ENCODE assay signal across 8 cellular contexts in genomic region chr18:36186461-36187137, GRCh38. TPM values are rescaled to one million over a fixed set of nuclear protein-coding genes. Genes with fewer than 3 reads are reported as not detected.
A peak's percentile ranks its signal among the peaks of the same experiment; 100 is the strongest.
DNase-seq lines count a peak whose midpoint lies in the region; ATAC-seq and TF ChIP-seq lines count a peak whose summit lies in the region.

No MANE protein-coding gene starts in this region.

- H3K4me1 ChIP-seq in BLaER1 = peaks cover 16% of the 10 kb centered on the region

- no peak for TF ChIP-seq CTCF in WTC11 (IDR thresholded peaks at IDR 0.05)
- TF ChIP-seq CTCF in foreskin fibroblast (IDR thresholded peaks at IDR 0.05; ENCODE audit: low read depth, low read length) = no peak
- TF ChIP-seq CTCF in osteocyte (IDR thresholded peaks at IDR 0.05) = no peak

- no peaks in the 10 kb centered on the region for H3K36me3 ChIP-seq in BLaER1

- no peaks in the 10 kb centered on the region for H3K9me3 Mint-ChIP-seq in WTC11
- H3K9me3 Mint-ChIP-seq in osteocyte (ENCODE audit: unreplicated experiment) = no peaks in the 10 kb centered on the region

- no peaks in the 10 kb centered on the region; the same call in 1 of the 2 replicates for H4K20me1 ChIP-seq in BLaER1

- H3K9me3 ChIP-seq in BLaER1 = no peaks in the 10 kb centered on the region

- peaks cover 1% of the 10 kb centered on the region; the same call in 1 of the 2 replicates for H3K36me3 Mint-ChIP-seq in WTC11
- H3K36me3 Mint-ChIP-seq in osteocyte (ENCODE audit: unreplicated experiment) = no peaks in the 10 kb centered on the region

- H3K27me3 Mint-ChIP-seq in WTC11 (ENCODE audit: low read depth) (peaks cover 51% of the 10 kb centered on the region), osteocyte (ENCODE audit: unreplicated experiment) (no peaks in the 10 kb centered on the region)

- H3K4me2 ChIP-seq in BLaER1 = peak overlapping the region; percentile 94

- H3K4me3 ChIP-seq in BLaER1 (peak overlapping the region; percentile 71), foreskin fibroblast (ENCODE audit: low read depth in 1 of 2, low read length in 2 of 2) (peak overlapping the region; percentile 85 to 98)

- peak; percentile 19 for ATAC-seq in WTC11
- ATAC-seq in GM21825 (IDR thresholded peaks at IDR 0.05; ENCODE audit: unreplicated experiment) = no peak
- no peak for ATAC-seq in GM21360 (IDR thresholded peaks at IDR 0.05; ENCODE audit: unreplicated experiment)

- H3K4me1 Mint-ChIP-seq in WTC11 = peaks cover 23% of the 10 kb centered on the region
- H3K4me1 Mint-ChIP-seq in osteocyte (ENCODE audit: unreplicated experiment) = peaks cover 31% of the 10 kb centered on the region

- POLR2A ChIA-PET in HEK293T (lab: Yijun Ruan, JAX) (interaction anchor here (0.8 to 1.4 kb wide), 2 partner anchors 11 to 58 kb away, joined by 4 read pairs; no protein-coding TSS in a partner anchor), WTC11 (lab: Charles Lee) (interaction anchor here (0.7 kb wide), 1 partner anchor 214 kb away, joined by 3 read pairs; no protein-coding TSS in a partner anchor)

- CTCF ChIA-PET in HEK293T (lab: Yijun Ruan, JAX) = no interaction called here
- CTCF ChIA-PET in WTC11 (lab: Charles Lee) = interaction anchor here (1.0 to 4.6 kb wide), 2 partner anchors 98 to 501 kb away, joined by 3 to 29 read pairs; no protein-coding TSS in a partner anchor

- H3K9ac ChIP-seq in BLaER1 = peak overlapping the region; percentile 25; the same call in 1 of the 2 replicates

- no peak overlapping the region for H3K27ac Mint-ChIP-seq in WTC11
- H3K27ac Mint-ChIP-seq in osteocyte (ENCODE audit: unreplicated experiment) = no peak overlapping the region

- peak; percentile 60 for DNase-seq in HEK293T (ENCODE audit: extremely low spot score)
- peak; percentile 65 for DNase-seq in WTC11 (ENCODE audit: low spot score)
- DNase-seq in foreskin fibroblast = peak in 1 of 2 donors; percentile 66
- peak; percentile 84 for DNase-seq in osteocyte (ENCODE audit: extremely low spot score, unreplicated experiment)
- DNase-seq in T1000 (lab: John Stamatoyannopoulos, UW) = no peak

- no peak overlapping the region for H3K27ac ChIP-seq in BLaER1

- peaks cover 43% of the 10 kb centered on the region for H3K27me3 ChIP-seq in BLaER1

- peak overlapping the region; percentile 80 for H3K4me3 Mint-ChIP-seq in WTC11
- peak overlapping the region; percentile 90 for H3K4me3 Mint-ChIP-seq in osteocyte (ENCODE audit: unreplicated experiment)

TF ChIP-seq in HEK293T, 16 proteins besides CTCF, POLR2A, EP300 and RAD21:
- TF ChIP-seq ARNT (IDR thresholded peaks at IDR 0.05) (no peak), L3MBTL2 (conservative IDR thresholded peaks at IDR 0.05) (peak; percentile 46; the same call in 1 of the 2 replicates), SUZ12 (IDR thresholded peaks at IDR 0.05) (no peak)
TF ChIP-seq in HEK293T: peak in this region for 1.

TF ChIP-seq in WTC11, 78 proteins besides CTCF, POLR2A, EP300 and RAD21:
- TF ChIP-seq NR3C1 (CRISPR knock-in tag; conservative IDR thresholded peaks at IDR 0.05; ENCODE audit: low read depth) (no peak), GRHL2 (CRISPR knock-in tag; IDR thresholded peaks at IDR 0.05; ENCODE audit: insufficient replicate concordance, severe bottlenecking) (no peak), PREB (CRISPR knock-in tag; IDR thresholded peaks at IDR 0.05; ENCODE audit: borderline replicate concordance) (no peak), RELA (CRISPR knock-in tag; IDR thresholded peaks at IDR 0.05; ENCODE audit: borderline replicate concordance) (no peak), AR (CRISPR knock-in tag; IDR thresholded peaks at IDR 0.05) (no peak), KAT7 (CRISPR knock-in tag; IDR thresholded peaks at IDR 0.05; ENCODE audit: borderline replicate concordance) (no peak; the same call in 1 of the 2 replicates), ZNF423 (CRISPR knock-in tag; IDR thresholded peaks at IDR 0.05) (no peak), USF2 (CRISPR knock-in tag; IDR thresholded peaks at IDR 0.05) (no peak), MAX (CRISPR knock-in tag; IDR thresholded peaks at IDR 0.05) (peak; percentile 48; the same call in 1 of the 2 replicates), TP53 (CRISPR knock-in tag; IDR thresholded peaks at IDR 0.05) (peak; percentile 58; the same call in 1 of the 2 replicates), USF1 (CRISPR knock-in tag; IDR thresholded peaks at IDR 0.05) (no peak), PRDM15 (CRISPR knock-in tag; IDR thresholded peaks at IDR 0.05) (peak; percentile 24; the same call in 1 of the 2 replicates)
TF ChIP-seq in WTC11: peak in this region for 3.

RNA-seq across cellular contexts. Expression of gene MOCOS, which starts 0.7 kb away (rescaled TPM):
- total RNA-seq in WTC11 (2021) (4.2 to 5.3 TPM (median 4.8 TPM) in 3 replicates), osteocyte (5.2 and 5.5 TPM in 2 replicates)

RNA-seq across cellular contexts. Expression of gene ELP2, which starts 56.9 kb away (rescaled TPM):
- total RNA-seq in WTC11 (2021) (136 to 144 TPM (median 141 TPM) in 3 replicates), osteocyte (89.9 and 93.4 TPM in 2 replicates)

RNA-seq across cellular contexts. Expression of gene SLC39A6, which starts 57.5 kb away (rescaled TPM):
- total RNA-seq in WTC11 (2021) = 29.2 to 33.7 TPM (median 32.7 TPM) in 3 replicates
- total RNA-seq in osteocyte = 75.8 and 79.2 TPM in 2 replicates
